ENCODE assay signal across 29 cellular contexts in genomic region chrX:68179355-68179754, GRCh38.
"Had no signal": no experiment of that assay in that cellular context is flagged by ENCODE, and none has a peak within 500 bp of the region (broad histone marks: within the 10 kb centered on the region; RNA-seq: fewer than 3 reads in every experiment).

No MANE protein-coding gene starts in this region.

- H3K4me1 Mint-ChIP-seq: activated B cell treated with CpG ODN at 0.5 μM for 24 hours, brain had no signal

- H3K36me3 Mint-ChIP-seq: activated naive CD8-positive, alpha-beta T cell had no signal

- H3K4me3 Mint-ChIP-seq: activated B cell treated with CpG ODN at 0.5 μM for 24 hours; activated naive CD4-positive, alpha-beta T cell treated with anti-CD3 and anti-CD28 coated beads, Interleukin-2, amount 10 ng/mL, durations not matched to agents 7 days and 5 days; activated naive CD8-positive, alpha-beta T cell; activated naive CD8-positive, alpha-beta T cell treated with anti-CD3 and anti-CD28 coated beads, Interleukin-2, amount 50 U/mL, for 24 hours; activated T-cell treated with anti-CD3 and anti-CD28 coated beads, Interleukin-2, amount 50 U/mL, for 24 hours; activated T-helper 1 cell treated with anti-CD3 and anti-CD28 coated beads, Interleukin-12 subunit alpha, Interleukin-12 subunit beta, Interleukin-2, Interleukin-4 antibody, amounts not matched to agents 30 ng/mL and 10 ng/mL and 1 ng/mL, durations not matched to agents 14 hours and 24 hours and 36 hours; brain had no signal

- DNase-seq: activated B cell treated with CpG ODN at 0.5 μM for 24 hours; activated CD4-positive, alpha-beta T cell treated with anti-CD3 and anti-CD28 coated beads for 4 hours; activated CD4-positive, alpha-beta T cell treated with anti-CD3 and anti-CD28 coated beads, Interleukin-2, amount 50 U/mL, for 4 hours; activated CD4-positive, CD25-positive, alpha-beta regulatory T cell treated with anti-CD3 and anti-CD28 coated beads, Interleukin-2, amount 50 U/mL, for 72 hours; activated effector memory CD4-positive, alpha-beta T cell treated with Interleukin-2 at 50 U/mL for 16 hours; activated naive CD4-positive, alpha-beta T cell treated with anti-CD3 and anti-CD28 coated beads, Interleukin-2, amount 10 ng/mL, durations not matched to agents 7 days and 5 days; activated naive CD8-positive, alpha-beta T cell treated with anti-CD3 and anti-CD28 coated beads, Interleukin-2, amount 50 U/mL, for 24 hours; activated T-cell treated with anti-CD3 and anti-CD28 coated beads, Interleukin-2, amount 50 U/mL, for 24 hours; anterior cingulate cortex; caudate nucleus; cerebellar nuclear complex; MM.1S; MV-4-11; NCI-H1092; NCI-H1436 treated with DMSO at 0.1 percent for 48 hours; NCI-H1694 treated with DMSO at 0.1 percent for 48 hours; NCI-H2029; NCI-H345; NCI-H524 treated with DMSO at 0.1 percent for 48 hours; PC-3; Peyer's patch; RPMI8226; SHP77 treated with DMSO at 0.1 percent for 48 hours; SK-N-SH; T-helper 17 cell; T1000 had no signal

- H3K27ac Mint-ChIP-seq: activated B cell treated with CpG ODN at 0.5 μM for 24 hours; activated naive CD4-positive, alpha-beta T cell treated with anti-CD3 and anti-CD28 coated beads, Interleukin-2, amount 10 ng/mL, durations not matched to agents 7 days and 5 days; activated naive CD8-positive, alpha-beta T cell; activated naive CD8-positive, alpha-beta T cell treated with anti-CD3 and anti-CD28 coated beads, Interleukin-2, amount 50 U/mL, for 24 hours; activated T-cell treated with anti-CD3 and anti-CD28 coated beads, Interleukin-2, amount 50 U/mL, for 24 hours; activated T-helper 1 cell treated with anti-CD3 and anti-CD28 coated beads, Interleukin-12 subunit alpha, Interleukin-12 subunit beta, Interleukin-2, Interleukin-4 antibody, amounts not matched to agents 30 ng/mL and 10 ng/mL and 1 ng/mL, durations not matched to agents 14 hours and 24 hours and 36 hours; brain had no signal

- H3K27me3 Mint-ChIP-seq: activated B cell treated with CpG ODN at 0.5 μM for 24 hours; activated naive CD4-positive, alpha-beta T cell treated with anti-CD3 and anti-CD28 coated beads, Interleukin-2, amount 10 ng/mL, durations not matched to agents 7 days and 5 days; activated naive CD8-positive, alpha-beta T cell treated with anti-CD3 and anti-CD28 coated beads, Interleukin-2, amount 50 U/mL, for 24 hours; brain; T-helper 17 cell had no signal

- H3K9me3 Mint-ChIP-seq: activated B cell treated with CpG ODN at 0.5 μM for 24 hours had no signal

- ATAC-seq: activated naive CD8-positive, alpha-beta T cell treated with anti-CD3 and anti-CD28 coated beads, Interleukin-2, amount 50 U/mL, for 24 hours; PC-3; T-helper 17 cell had no signal
